ENCODE assay signal across 2 cellular contexts in genomic region chr9:4734150-4734549, GRCh38.
TF ChIP-seq lines count a peak whose summit lies in the region.

No MANE protein-coding gene starts in this region.

TF ChIP-seq in HepG2, 621 proteins besides CTCF, POLR2A, EP300 and RAD21:
- TF ChIP-seq TEAD3 (CRISPR knock-in tag; optimal IDR thresholded peaks at IDR 0.05; ENCODE audit: borderline replicate concordance), result peak; percentile 49
- TF ChIP-seq NONO (IDR thresholded peaks at IDR 0.05), result no peak
- no peak for TF ChIP-seq NONO (CRISPR knock-in tag; conservative IDR thresholded peaks at IDR 0.05)

TF ChIP-seq in HCT116, 20 proteins besides CTCF, POLR2A, EP300 and RAD21:
- TF ChIP-seq POLR2AphosphoS5 (IDR thresholded peaks at IDR 0.05; ENCODE audit: low read depth, low read length) (no peak), ZFX (IDR thresholded peaks at IDR 0.05) (no peak), SRF (IDR thresholded peaks at IDR 0.05; ENCODE audit: low read depth) (no peak), CBX3 (IDR thresholded peaks at IDR 0.05; ENCODE audit: low read depth) (no peak), CEBPB (IDR thresholded peaks at IDR 0.05; ENCODE audit: low read depth) (no peak), SIN3A (IDR thresholded peaks at IDR 0.05; ENCODE audit: low read depth) (no peak), ZNF274 (IDR thresholded peaks at IDR 0.05; ENCODE audit: low read depth, low read length) (no peak), EZH2phosphoT487 (IDR thresholded peaks at IDR 0.05; ENCODE audit: borderline replicate concordance) (no peak), ATF3 (IDR thresholded peaks at IDR 0.05) (no peak), MAX (IDR thresholded peaks at IDR 0.05) (no peak), ZBTB33 (IDR thresholded peaks at IDR 0.05; ENCODE audit: extremely low read depth, insufficient replicate concordance, low read length) (no peak), EGR1 (IDR thresholded peaks at IDR 0.05; ENCODE audit: low read depth) (no peak), YY1 (IDR thresholded peaks at IDR 0.05; ENCODE audit: extremely low read depth, insufficient replicate concordance, low read depth, low read length) (no peak), REST (IDR thresholded peaks at IDR 0.05; ENCODE audit: low read depth) (no peak)
